Comparison of ENCODE assay signal across 8 cellular contexts in genomic region chr11:119030329-119031047, GRCh38.
DNase-seq lines count a peak whose midpoint lies in the region; ATAC-seq and TF ChIP-seq lines count a peak whose summit lies in the region.

Gene SLC37A4 (minus strand): TSS chr11:119030877.

- H3K9ac ChIP-seq in ES-I3 (ENCODE audit: low read depth, low read length) (peak within 1 kb of the TSS; percentile 82), MM.1S (ENCODE audit: low read length) (peak within 1 kb of the TSS; percentile 91)

- peak; percentile 84; the same call in 1 of the 2 replicates for TF ChIP-seq CTCF in MM.1S (IDR thresholded peaks at IDR 0.05; ENCODE audit: low read length)
- TF ChIP-seq CTCF in nephron progenitor cell (IDR thresholded peaks at IDR 0.05), result no peak

- H3K4me1 Mint-ChIP-seq in nephron progenitor cell, result peaks cover 32% of the 10 kb centered on the region
- peaks cover 46% of the 10 kb centered on the region for H3K4me1 Mint-ChIP-seq in stimulated activated naive CD8-positive, alpha-beta T cell treated with anti-CD3 and anti-CD28 coated beads, Interleukin-15, amount 100 ng/mL, for 72 hours

- ATAC-seq in stimulated activated naive CD8-positive, alpha-beta T cell treated with anti-CD3 and anti-CD28 coated beads, Interleukin-15, amount 100 ng/mL, for 72 hours, result peak; percentile 85

- no peaks in the 10 kb centered on the region for H3K9me3 ChIP-seq in ES-I3 (ENCODE audit: control insufficient read depth, insufficient read depth, low read length)
- H3K9me3 ChIP-seq in HAP-1, result no peaks in the 10 kb centered on the region
- H3K9me3 ChIP-seq in MM.1S (replicated peaks; ENCODE audit: insufficient read depth, low read length), result no peaks in the 10 kb centered on the region

- H3K4me1 ChIP-seq in ES-I3 (ENCODE audit: insufficient read depth, low read length) (peaks cover 12% of the 10 kb centered on the region; the same call in 1 of the 2 replicates), HAP-1 (peaks cover 10% of the 10 kb centered on the region), MM.1S (ENCODE audit: low read length) (peaks cover 20% of the 10 kb centered on the region)

- peaks cover 52% of the 10 kb centered on the region for H3K79me2 ChIP-seq in MM.1S (ENCODE audit: low read length)

- peak; percentile 96 to 99 for DNase-seq in HAP-1 (ENCODE audit: low spot score in 2 of 2)
- peak; percentile 99 for DNase-seq in MM.1S
- DNase-seq in SIG-M5 (lab: John Stamatoyannopoulos, UW), result peak; percentile 71
- DNase-seq in activated gamma-delta T cell (lab: John Stamatoyannopoulos, UW), result peak; percentile 98
- peak; percentile 97 for DNase-seq in fibroblast of the conjunctiva (ENCODE audit: low read depth)
- DNase-seq in nephron progenitor cell, result peak; percentile 98
- peak; percentile 99 for DNase-seq in stimulated activated naive CD8-positive, alpha-beta T cell treated with anti-CD3 and anti-CD28 coated beads, Interleukin-15, amount 100 ng/mL, for 72 hours

- no peaks in the 10 kb centered on the region for H3K9me3 Mint-ChIP-seq in nephron progenitor cell
- H3K9me3 Mint-ChIP-seq in stimulated activated naive CD8-positive, alpha-beta T cell treated with anti-CD3 and anti-CD28 coated beads, Interleukin-15, amount 100 ng/mL, for 72 hours, result no peaks in the 10 kb centered on the region

- H3K36me3 ChIP-seq in ES-I3 (ENCODE audit: insufficient read depth, low read length) (peaks cover 8% of the 10 kb centered on the region), HAP-1 (replicated peaks) (peaks cover 34% of the 10 kb centered on the region), MM.1S (replicated peaks; ENCODE audit: insufficient read depth, low read length) (no peaks in the 10 kb centered on the region)

- peaks cover 11% of the 10 kb centered on the region for H3K36me3 Mint-ChIP-seq in nephron progenitor cell (ENCODE audit: low read depth)

- peak within 1 kb of the TSS; percentile 100 for H3K4me2 ChIP-seq in MM.1S (ENCODE audit: low read depth, low read length)

- H2AFZ ChIP-seq in MM.1S (ENCODE audit: low read length), result peak within 1 kb of the TSS; percentile 45

- H3K4me3 ChIP-seq in HAP-1 (peak within 1 kb of the TSS; percentile 79), MM.1S (ENCODE audit: low read length) (peak within 1 kb of the TSS; percentile 88)

- H3K27ac ChIP-seq in MM.1S (ENCODE audit: low read length), result peak within 1 kb of the TSS; percentile 76

- no peaks in the 10 kb centered on the region for H3K9me2 ChIP-seq in MM.1S (replicated peaks; ENCODE audit: insufficient read depth, low read length)

- in situ Hi-C loops in HAP-1 (cut with MboI; ENCODE audit: low sequenced_read_pairs), result loop anchor here (5.0 kb wide), 1 partner anchor 67 kb away; a partner anchor contains a TSS

- peaks cover 15% of the 10 kb centered on the region for H3F3A ChIP-seq in MM.1S (ENCODE audit: insufficient read depth, low read length)

- H3K27me3 Mint-ChIP-seq in nephron progenitor cell (ENCODE audit: low read depth, poor library complexity), result peaks cover 4% of the 10 kb centered on the region
- no peaks in the 10 kb centered on the region for H3K27me3 Mint-ChIP-seq in stimulated activated naive CD8-positive, alpha-beta T cell treated with anti-CD3 and anti-CD28 coated beads, Interleukin-15, amount 100 ng/mL, for 72 hours

- no peaks in the 10 kb centered on the region for H4K20me1 ChIP-seq in MM.1S (ENCODE audit: insufficient read depth, low read length)

- H3K4me3 Mint-ChIP-seq in nephron progenitor cell, result peak within 1 kb of the TSS; percentile 87
- peak within 1 kb of the TSS; percentile 77 to 91 for H3K4me3 Mint-ChIP-seq in stimulated activated naive CD8-positive, alpha-beta T cell treated with anti-CD3 and anti-CD28 coated beads, Interleukin-15, amount 100 ng/mL, for 72 hours

- H3K27me3 ChIP-seq in HAP-1 (ENCODE audit: low read depth) (no peaks in the 10 kb centered on the region), MM.1S (replicated peaks; ENCODE audit: insufficient read depth, low read length) (no peaks in the 10 kb centered on the region)

- H3K27ac Mint-ChIP-seq in nephron progenitor cell, result peak within 1 kb of the TSS; percentile 92
- peak within 1 kb of the TSS; percentile 42 to 66 for H3K27ac Mint-ChIP-seq in stimulated activated naive CD8-positive, alpha-beta T cell treated with anti-CD3 and anti-CD28 coated beads, Interleukin-15, amount 100 ng/mL, for 72 hours

Comparison
In these comparisons a context has a peak if more than half of its experiments do, and no peak if none do; other contexts are left out.
1. Peak in every context shown above with its lines: DNase-seq, ATAC-seq, H3K4me3 ChIP-seq and H3K27ac ChIP-seq.